Comparison of ENCODE assay signal across 28 cellular contexts in genomic region chrX:50381729-50382415, GRCh38.
"Had no signal": no experiment of that assay in that cellular context is flagged by ENCODE, and none has a peak within 500 bp of the region (broad histone marks: within the 10 kb centered on the region; RNA-seq: fewer than 3 reads in every experiment).

No MANE protein-coding gene starts in this region.

- H3K4me1 Mint-ChIP-seq: stimulated activated effector memory CD8-positive, alpha-beta T cell treated with anti-CD3 and anti-CD28 coated beads, Interleukin-12 subunit alpha, Interleukin-12 subunit beta, amount 100 ng/mL, for 72 hours; stimulated activated memory B cell treated with anti-CD40 and anti-IgM and Interleukin-4, amounts not matched to agents 10 μg/mL and 1 μg/mL and 100 μg/mL, for 72 hours; stimulated activated naive B cell treated with anti-CD40 and anti-IgM and Interleukin-4, amounts not matched to agents 10 μg/mL and 1 μg/mL and 100 μg/mL, for 72 hours; stimulated activated naive CD8-positive, alpha-beta T cell treated with anti-CD3 and anti-CD28 coated beads, Interleukin-15, amount 100 ng/mL, for 72 hours had no signal

- FAIRE-seq: urothelium cell line had no signal

- H3K4me1 ChIP-seq: stomach, suprapubic skin, testis, thyroid gland, tibial artery, tibial nerve, transverse colon, upper lobe of left lung, upper lobe of right lung, uterus, vagina had no signal

- H3K4me3 ChIP-seq: stomach, suprapubic skin, testis, thoracic aorta, thyroid gland, tibial artery, tibial nerve, transverse colon, upper lobe of left lung, upper lobe of right lung, uterus, vagina had no signal

- H3K36me3 ChIP-seq: stomach, suprapubic skin, thoracic aorta, thyroid gland, tibial artery, tibial nerve, transverse colon, upper lobe of left lung, upper lobe of right lung, uterus, vagina had no signal

- H3K27ac Mint-ChIP-seq: stimulated activated effector memory CD8-positive, alpha-beta T cell treated with anti-CD3 and anti-CD28 coated beads, Interleukin-12 subunit alpha, Interleukin-12 subunit beta, amount 100 ng/mL, for 72 hours; stimulated activated memory B cell treated with anti-CD40 and anti-IgM and Interleukin-4, amounts not matched to agents 10 μg/mL and 1 μg/mL and 100 μg/mL, for 72 hours; stimulated activated naive B cell treated with anti-CD40 and anti-IgM and Interleukin-4, amounts not matched to agents 10 μg/mL and 1 μg/mL and 100 μg/mL, for 72 hours; stimulated activated naive CD8-positive, alpha-beta T cell treated with anti-CD3 and anti-CD28 coated beads, Interleukin-15, amount 100 ng/mL, for 72 hours; stimulated activated naive CD8-positive, alpha-beta T cell treated with anti-CD3 and anti-CD28 coated beads, Interleukin-15, Interleukin-2, amounts not matched to agents 100 ng/mL and 50 ng/mL, for 24 hours; type B pancreatic cell had no signal

- H3K9me3 Mint-ChIP-seq: stimulated activated effector memory CD8-positive, alpha-beta T cell treated with anti-CD3 and anti-CD28 coated beads, Interleukin-12 subunit alpha, Interleukin-12 subunit beta, amount 100 ng/mL, for 72 hours; stimulated activated memory B cell treated with anti-CD40 and anti-IgM and Interleukin-4, amounts not matched to agents 10 μg/mL and 1 μg/mL and 100 μg/mL, for 72 hours; stimulated activated naive B cell treated with anti-CD40 and anti-IgM and Interleukin-4, amounts not matched to agents 10 μg/mL and 1 μg/mL and 100 μg/mL, for 72 hours; stimulated activated naive CD8-positive, alpha-beta T cell treated with anti-CD3 and anti-CD28 coated beads, Interleukin-15, amount 100 ng/mL, for 72 hours; stimulated activated naive CD8-positive, alpha-beta T cell treated with anti-CD3 and anti-CD28 coated beads, Interleukin-15, Interleukin-2, amounts not matched to agents 100 ng/mL and 50 ng/mL, for 24 hours; type B pancreatic cell had no signal

- H3K36me3 Mint-ChIP-seq: stimulated activated effector memory CD8-positive, alpha-beta T cell treated with anti-CD3 and anti-CD28 coated beads, Interleukin-12 subunit alpha, Interleukin-12 subunit beta, amount 100 ng/mL, for 72 hours; stimulated activated memory B cell treated with anti-CD40 and anti-IgM and Interleukin-4, amounts not matched to agents 10 μg/mL and 1 μg/mL and 100 μg/mL, for 72 hours; stimulated activated naive B cell treated with anti-CD40 and anti-IgM and Interleukin-4, amounts not matched to agents 10 μg/mL and 1 μg/mL and 100 μg/mL, for 72 hours; type B pancreatic cell had no signal

- H3K4me3 Mint-ChIP-seq: stimulated activated effector memory CD8-positive, alpha-beta T cell treated with anti-CD3 and anti-CD28 coated beads, Interleukin-12 subunit alpha, Interleukin-12 subunit beta, amount 100 ng/mL, for 72 hours; stimulated activated memory B cell treated with anti-CD40 and anti-IgM and Interleukin-4, amounts not matched to agents 10 μg/mL and 1 μg/mL and 100 μg/mL, for 72 hours; stimulated activated naive B cell treated with anti-CD40 and anti-IgM and Interleukin-4, amounts not matched to agents 10 μg/mL and 1 μg/mL and 100 μg/mL, for 72 hours; stimulated activated naive CD8-positive, alpha-beta T cell treated with anti-CD3 and anti-CD28 coated beads, Interleukin-15, amount 100 ng/mL, for 72 hours; stimulated activated naive CD8-positive, alpha-beta T cell treated with anti-CD3 and anti-CD28 coated beads, Interleukin-15, Interleukin-2, amounts not matched to agents 100 ng/mL and 50 ng/mL, for 24 hours; type B pancreatic cell had no signal

- H3K27me3 Mint-ChIP-seq: stimulated activated memory B cell treated with anti-CD40 and anti-IgM and Interleukin-4, amounts not matched to agents 10 μg/mL and 1 μg/mL and 100 μg/mL, for 72 hours; stimulated activated naive CD8-positive, alpha-beta T cell treated with anti-CD3 and anti-CD28 coated beads, Interleukin-15, amount 100 ng/mL, for 72 hours; stimulated activated naive CD8-positive, alpha-beta T cell treated with anti-CD3 and anti-CD28 coated beads, Interleukin-15, Interleukin-2, amounts not matched to agents 100 ng/mL and 50 ng/mL, for 24 hours; type B pancreatic cell had no signal

- H3K27me3 ChIP-seq: stomach, suprapubic skin, testis, thyroid gland, tibial artery, tibial nerve, transverse colon, upper lobe of left lung, upper lobe of right lung, uterus, vagina had no signal

- H3K9me3 ChIP-seq: stomach, suprapubic skin, testis, thoracic aorta, thyroid gland, tibial artery, tibial nerve, transverse colon, upper lobe of left lung, upper lobe of right lung, uterus, vagina had no signal

- ATAC-seq: stimulated activated effector memory CD8-positive, alpha-beta T cell treated with anti-CD3 and anti-CD28 coated beads, Interleukin-12 subunit alpha, Interleukin-12 subunit beta, amount 100 ng/mL, for 72 hours; stimulated activated memory B cell treated with anti-CD40 and anti-IgM and Interleukin-4, amounts not matched to agents 10 μg/mL and 1 μg/mL and 100 μg/mL, for 72 hours; stimulated activated naive B cell treated with anti-CD40 and anti-IgM and Interleukin-4, amounts not matched to agents 10 μg/mL and 1 μg/mL and 100 μg/mL, for 72 hours; stimulated activated naive CD8-positive, alpha-beta T cell treated with anti-CD3 and anti-CD28 coated beads, Interleukin-15, amount 100 ng/mL, for 72 hours; stimulated activated naive CD8-positive, alpha-beta T cell treated with anti-CD3 and anti-CD28 coated beads, Interleukin-15, Interleukin-2, amounts not matched to agents 100 U/mL and 50 U/mL, for 24 hours; upper lobe of right lung had no signal

- H3K27ac ChIP-seq: stomach, suprapubic skin, testis, thoracic aorta, thyroid gland, tibial artery, tibial nerve, transverse colon, upper lobe of left lung, upper lobe of right lung, uterus, vagina had no signal

- DNase-seq: stimulated activated CD4-positive, alpha-beta T cell treated with anti-CD3 and anti-CD28 coated beads, Interleukin-2, amount 100 ng/mL, for 48 hours; stimulated activated CD4-positive, alpha-beta T cell treated with anti-CD3 and anti-CD28 coated beads, Interleukin-4, amount 100 ng/mL, for 24 hours; stimulated activated CD4-positive, alpha-beta T cell treated with anti-CD3 and anti-CD28 coated beads, Interleukin-4, amount 100 ng/mL, for 4 hours; stimulated activated CD8-positive, alpha-beta memory T cell treated with anti-CD3 and anti-CD28 coated beads, Interleukin-4, amount 100 ng/mL, for 48 hours; stimulated activated naive B cell treated with anti-CD40 and anti-IgM and Interleukin-4, amounts not matched to agents 10 μg/mL and 1 μg/mL and 100 μg/mL, for 72 hours; stimulated activated naive CD4-positive, alpha-beta T cell; stimulated activated naive CD4-positive, alpha-beta T cell treated with Interleukin-2 at 50 U/mL for 16 hours; stimulated activated naive CD8-positive, alpha-beta T cell treated with anti-CD3 and anti-CD28 coated beads, Interleukin-15, amount 100 ng/mL, for 72 hours; stimulated activated naive CD8-positive, alpha-beta T cell treated with anti-CD3 and anti-CD28 coated beads, Interleukin-15, Interleukin-2, amounts not matched to agents 100 U/mL and 50 U/mL, for 24 hours; stomach; substantia nigra; testis; thyroid gland; tibial artery; transverse colon; trophoblast cell; upper lobe of left lung; upper lobe of right lung; uterus had no signal
